Comparison of ENCODE assay signal across 8 cellular contexts in the genomic region with DNA sequence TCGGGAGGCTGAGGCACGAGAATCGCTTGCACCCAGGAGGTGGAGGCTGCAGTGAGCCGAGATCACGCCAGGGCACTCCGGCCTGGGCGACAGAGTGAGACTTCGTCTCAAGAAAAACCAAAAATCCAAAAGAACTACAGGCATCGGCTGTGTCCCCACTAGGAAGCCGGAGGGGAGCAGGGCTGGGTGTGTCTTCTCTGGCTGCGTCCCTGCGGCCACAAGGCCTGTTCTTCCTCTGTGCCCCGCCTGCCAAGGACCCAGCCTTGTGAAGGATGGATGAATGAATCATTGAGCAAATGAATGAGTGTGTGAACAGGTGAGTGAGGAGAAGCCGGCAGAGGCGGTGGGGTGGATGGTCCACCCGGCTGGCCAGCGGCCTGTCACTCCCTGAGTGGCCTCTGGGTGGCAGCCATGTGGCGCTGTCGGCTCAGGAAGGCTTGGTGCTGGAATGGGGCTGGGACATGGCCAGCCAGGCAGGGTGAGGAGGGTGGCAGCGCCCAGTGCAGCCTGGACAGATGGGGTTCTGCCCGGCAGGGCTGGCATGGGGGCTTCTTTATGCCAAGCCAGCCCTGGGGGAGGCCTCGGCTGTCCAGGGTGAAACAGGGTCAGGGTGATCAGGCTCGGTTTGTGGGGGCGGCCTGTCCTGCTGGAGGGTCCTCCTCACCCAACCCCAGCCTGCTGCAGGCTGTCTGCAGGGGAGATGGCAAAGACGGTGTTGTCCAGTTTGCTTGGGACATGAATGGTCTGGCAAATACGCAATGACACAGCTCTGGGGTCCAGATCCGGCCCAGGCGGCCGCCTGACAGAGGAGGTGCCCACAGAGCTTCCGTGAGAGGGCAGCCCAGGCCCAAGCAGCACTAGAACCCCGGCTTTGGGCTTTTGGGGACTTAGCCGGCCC. TPM values are rescaled to one million over a fixed set of nuclear protein-coding genes. Genes with fewer than 3 reads are reported as not detected.
DNase-seq lines count a peak whose midpoint lies in the region; ATAC-seq lines count a peak whose summit lies in the region.

No MANE protein-coding gene starts in this region.

- ATAC-seq in left lobe of liver (peak; percentile 84), GM18909 (IDR thresholded peaks at IDR 0.05; ENCODE audit: poor library complexity, unreplicated experiment) (no peak)

- no peaks in the 10 kb centered on the region for H3K9me3 ChIP-seq in BLaER1
- H3K9me3 ChIP-seq in HAP-1, result no peaks in the 10 kb centered on the region

- H3K4me3 ChIP-seq in BLaER1 (peak overlapping the region; percentile 64; the same call in 1 of the 2 replicates), HAP-1 (no peak overlapping the region)

- DNase-seq in HAP-1 (ENCODE audit: low spot score in 2 of 2), result peak; percentile 64 to 86
- peak; percentile 86 for DNase-seq in NCI-H460 (ENCODE audit: extremely low read depth, low read depth)
- peak; percentile 80 for DNase-seq in activated CD4-positive, CD25-positive, alpha-beta regulatory T cell treated with anti-CD3 and anti-CD28 coated beads, Interleukin-2, amount 50 U/mL, for 72 hours
- DNase-seq in cerebellum (ENCODE audit: low spot score), result peak; percentile 94
- peak; percentile 85 for DNase-seq in left lobe of liver (ENCODE audit: low spot score)
- peak; percentile 38 to 66 for DNase-seq in stimulated activated CD4-positive, alpha-beta T cell treated with anti-CD3 and anti-CD28 coated beads, Interleukin-4, amount 100 ng/mL, for 4 hours

- H3K36me3 ChIP-seq in BLaER1 (no peaks in the 10 kb centered on the region), HAP-1 (replicated peaks) (no peaks in the 10 kb centered on the region)

- peaks cover 93% of the 10 kb centered on the region for H3K4me1 ChIP-seq in BLaER1
- peaks cover 6% of the 10 kb centered on the region for H3K4me1 ChIP-seq in HAP-1

- H3K27me3 ChIP-seq in BLaER1 (no peaks in the 10 kb centered on the region), HAP-1 (ENCODE audit: low read depth) (peaks cover 9% of the 10 kb centered on the region)

- peak overlapping the region; percentile 72 for H3K9ac ChIP-seq in BLaER1

- peak overlapping the region; percentile 97 for H3K4me2 ChIP-seq in BLaER1

- in situ Hi-C loops in HAP-1 (cut with MboI; ENCODE audit: low sequenced_read_pairs), result no loop called here

- no peaks in the 10 kb centered on the region for H4K20me1 ChIP-seq in BLaER1

- peak overlapping the region; percentile 79 for H3K27ac ChIP-seq in BLaER1

RNA-seq across cellular contexts. Expression of a gene that starts 21.7 kb away (rescaled TPM):
- 9.4 and 12.6 TPM in 2 replicates for total RNA-seq in NCI-H460 (2014; rRNA removed; shearing (Covaris generic))
- 86.6 and 94.0 TPM in 2 replicates for polyA plus RNA-seq in NCI-H460 (2014; cell fraction: nucleus; rRNA removed)
- total RNA-seq in cerebellum, result 11.2 TPM
- total RNA-seq in left lobe of liver, result 105 TPM

RNA-seq across cellular contexts. Expression of a gene that starts 30.6 kb away (rescaled TPM):
- total RNA-seq in NCI-H460 (2014; rRNA removed; shearing (Covaris generic)), result 33.7 and 38.1 TPM in 2 replicates
- polyA plus RNA-seq in NCI-H460 (2014; cell fraction: nucleus; rRNA removed), result 41.3 and 53.5 TPM in 2 replicates
- total RNA-seq in cerebellum (2.3 TPM), left lobe of liver (75.7 TPM)

RNA-seq across cellular contexts. Expression of a gene that starts 49.9 kb away (rescaled TPM):
- total RNA-seq in NCI-H460 (2014; rRNA removed; shearing (Covaris generic)), result 57.5 and 57.9 TPM in 2 replicates
- polyA plus RNA-seq in NCI-H460 (2014; cell fraction: nucleus; rRNA removed), result 371 and 397 TPM in 2 replicates
- total RNA-seq in cerebellum, result 40.6 TPM
- total RNA-seq in left lobe of liver, result 40.3 TPM

RNA-seq across cellular contexts. Expression of a gene that starts 50.2 kb away (rescaled TPM):
- total RNA-seq in NCI-H460 (2014; rRNA removed; shearing (Covaris generic)), result 35.3 and 36.4 TPM in 2 replicates
- polyA plus RNA-seq in NCI-H460 (2014; cell fraction: nucleus; rRNA removed), result 38.7 and 40.7 TPM in 2 replicates
- total RNA-seq in cerebellum (29.0 TPM), left lobe of liver (5.1 TPM)

Comparison
In these comparisons a context has a peak if more than half of its experiments do, and no peak if none do; other contexts are left out.
1. RNA of a gene that starts 30.6 kb away (total RNA-seq): 75.7 TPM in left lobe of liver (single experiment) and 33.7 to 38.1 TPM in NCI-H460; 2.3 TPM in cerebellum (single experiment); every median in the first group is over 10 times any median in the second.
2. Peak in every context shown above with its lines, with median percentiles within 50 percentile points of each other: DNase-seq.